12 cellular contexts compared by ENCODE assay signal in the genomic region with DNA sequence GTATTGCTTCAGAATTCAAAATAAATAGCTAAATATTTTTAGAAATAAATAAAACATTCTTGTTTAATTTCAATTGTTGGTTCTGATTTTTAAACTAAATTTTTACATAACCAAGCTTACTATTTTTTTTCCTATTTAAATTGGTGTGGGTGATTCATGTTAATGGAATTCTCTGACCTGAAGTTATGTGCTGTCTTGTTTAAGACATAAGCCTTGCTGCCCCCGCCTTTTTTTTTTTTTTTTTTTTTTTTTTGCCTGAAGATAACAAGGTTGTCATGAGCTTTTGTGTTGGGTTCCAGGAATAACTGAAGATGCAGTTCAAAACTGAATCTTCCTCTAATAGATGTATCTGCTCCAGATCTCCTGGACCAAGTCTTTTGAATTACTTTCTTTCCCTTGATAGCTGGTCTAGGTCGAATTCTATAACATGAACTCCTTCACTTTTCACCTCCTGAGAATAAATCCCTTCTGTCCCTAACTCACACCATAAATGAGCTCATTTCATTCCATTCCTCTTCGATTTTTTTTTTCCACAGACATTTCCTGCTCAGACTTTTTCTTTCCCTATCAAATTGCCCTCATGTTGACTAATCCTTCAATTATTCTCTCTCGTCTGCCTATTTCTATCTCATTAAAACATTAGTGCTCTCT.
DNase-seq lines count a peak whose midpoint lies in the region; ATAC-seq lines count a peak whose summit lies in the region.
"Had no signal": no experiment of that assay in that cellular context is flagged by ENCODE, and none has a peak within 500 bp of the region (broad histone marks: within the 10 kb centered on the region; RNA-seq: fewer than 3 reads in every experiment).

No MANE protein-coding gene starts in this region.

- no peaks in the 10 kb centered on the region for H3K36me3 ChIP-seq in SJSA1

- no peak overlapping the region for H3K4me3 Mint-ChIP-seq in stimulated activated naive CD8-positive, alpha-beta T cell treated with anti-CD3 and anti-CD28 coated beads, Interleukin-15, amount 100 ng/mL, for 72 hours
- H3K4me3 Mint-ChIP-seq: neural crest cell; stimulated activated naive CD8-positive, alpha-beta T cell treated with anti-CD3 and anti-CD28 coated beads, Interleukin-15, Interleukin-2, amounts not matched to agents 100 ng/mL and 50 ng/mL, for 24 hours had no signal

- H3K9me3 ChIP-seq in SJSA1 (replicated peaks) = no peaks in the 10 kb centered on the region

- H3K27me3 ChIP-seq in SJSA1 (replicated peaks) = no peaks in the 10 kb centered on the region

- ATAC-seq in stimulated activated naive CD8-positive, alpha-beta T cell treated with anti-CD3 and anti-CD28 coated beads, Interleukin-15, amount 100 ng/mL, for 72 hours = no peak

- H3K4me1 ChIP-seq in SJSA1 (replicated peaks) = peaks cover 14% of the 10 kb centered on the region

- no peaks in the 10 kb centered on the region for H3K9me3 Mint-ChIP-seq in stimulated activated naive CD8-positive, alpha-beta T cell treated with anti-CD3 and anti-CD28 coated beads, Interleukin-15, amount 100 ng/mL, for 72 hours
- H3K9me3 Mint-ChIP-seq: stimulated activated naive CD8-positive, alpha-beta T cell treated with anti-CD3 and anti-CD28 coated beads, Interleukin-15, Interleukin-2, amounts not matched to agents 100 ng/mL and 50 ng/mL, for 24 hours had no signal

- H3K4me1 Mint-ChIP-seq in stimulated activated naive CD8-positive, alpha-beta T cell treated with anti-CD3 and anti-CD28 coated beads, Interleukin-15, amount 100 ng/mL, for 72 hours = no peaks in the 10 kb centered on the region
- H3K4me1 Mint-ChIP-seq: neural crest cell had no signal

- no peak overlapping the region for H3K27ac Mint-ChIP-seq in stimulated activated naive CD8-positive, alpha-beta T cell treated with anti-CD3 and anti-CD28 coated beads, Interleukin-15, amount 100 ng/mL, for 72 hours
- H3K27ac Mint-ChIP-seq: stimulated activated naive CD8-positive, alpha-beta T cell treated with anti-CD3 and anti-CD28 coated beads, Interleukin-15, Interleukin-2, amounts not matched to agents 100 ng/mL and 50 ng/mL, for 24 hours had no signal

- DNase-seq in ELF-1 (ENCODE audit: low read depth, low spot score) = peak; percentile 14
- DNase-seq in SJSA1 (ENCODE audit: low read depth in 1 of 2, low spot score in 2 of 2) = peak in 1 of 2 experiments; percentile 84
- DNase-seq in fibroblast of peridontal ligament (ENCODE audit: extremely low read depth) = peak; percentile 45
- peak; percentile 87 for DNase-seq in renal cortical epithelial cell (ENCODE audit: low read depth)
- no peak for DNase-seq in 8988T
- no peak for DNase-seq in activated gamma-delta T cell treated with Interleukin-2 at 50 U/mL for 16 hours
- DNase-seq in activated effector memory CD4-positive, alpha-beta T cell treated with Interleukin-2 at 50 U/mL for 16 hours = no peak
- no peak for DNase-seq in stimulated activated naive CD8-positive, alpha-beta T cell treated with anti-CD3 and anti-CD28 coated beads, Interleukin-15, amount 100 ng/mL, for 72 hours
- DNase-seq: effector CD4-positive, alpha-beta T cell; NCI-H2171 treated with DMSO at 0.1 percent for 48 hours had no signal

- no peaks in the 10 kb centered on the region for H3K27me3 Mint-ChIP-seq in stimulated activated naive CD8-positive, alpha-beta T cell treated with anti-CD3 and anti-CD28 coated beads, Interleukin-15, amount 100 ng/mL, for 72 hours
- H3K27me3 Mint-ChIP-seq: stimulated activated naive CD8-positive, alpha-beta T cell treated with anti-CD3 and anti-CD28 coated beads, Interleukin-15, Interleukin-2, amounts not matched to agents 100 ng/mL and 50 ng/mL, for 24 hours had no signal

- H3K27ac ChIP-seq in SJSA1 = peak overlapping the region; percentile 95

- H3K4me3 ChIP-seq in SJSA1 = no peak overlapping the region

Comparison
In these comparisons a context has a peak if more than half of its experiments do, and no peak if none do; other contexts are left out.
1. DNase-seq: peak in ELF-1 (single experiment), fibroblast of peridontal ligament (single experiment) and renal cortical epithelial cell (single experiment); none in 8988T (single experiment), activated gamma-delta T cell treated with Interleukin-2 at 50 U/mL for 16 hours (single experiment), activated effector memory CD4-positive, alpha-beta T cell treated with Interleukin-2 at 50 U/mL for 16 hours (single experiment) and stimulated activated naive CD8-positive, alpha-beta T cell treated with anti-CD3 and anti-CD28 coated beads, Interleukin-15, amount 100 ng/mL, for 72 hours (0 of 2).